ENCODE assay signal across 22 cellular contexts in the genomic region with DNA sequence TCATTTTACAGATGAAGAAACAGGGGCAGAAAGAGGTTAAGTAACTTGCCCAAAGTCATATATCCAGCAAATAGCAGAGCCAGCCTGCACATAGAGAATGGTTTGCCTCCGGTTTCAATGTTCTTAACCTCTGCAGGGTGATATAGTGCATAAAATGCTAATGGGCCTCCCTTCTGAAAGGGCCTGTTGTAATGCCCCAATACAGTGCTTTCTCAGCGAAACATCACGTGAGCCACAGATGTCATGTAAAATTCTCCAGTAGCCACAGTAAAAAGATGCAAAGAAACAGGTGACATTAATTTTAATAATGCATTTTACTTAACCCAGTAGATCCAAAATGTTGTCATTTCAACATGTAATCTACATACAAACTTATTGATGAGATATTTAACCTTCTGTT. TPM values are rescaled to one million over a fixed set of nuclear protein-coding genes. Genes with fewer than 3 reads are reported as not detected.
DNase-seq lines count a peak whose midpoint lies in the region; ATAC-seq, FAIRE-seq and TF ChIP-seq lines count a peak whose summit lies in the region.
"Had no signal": no experiment of that assay in that cellular context is flagged by ENCODE, and none has a peak within 500 bp of the region (broad histone marks: within the 10 kb centered on the region; RNA-seq: fewer than 3 reads in every experiment).

No MANE protein-coding gene starts in this region.

- no peak for FAIRE-seq in pancreas (lab: Jason Lieb, UNC)
- FAIRE-seq: A204.1, H54, HepG2 had no signal

- H3K4me3 ChIP-seq in MG63 (no peak overlapping the region), pancreas (no peak overlapping the region)
- H3K4me3 ChIP-seq: BLaER1, GM23338 had no signal

- H3K4me3 Mint-ChIP-seq in T-helper 2 cell treated with Interferon-gamma antibody and Interleukin-4, amounts not matched to agents 5 μg/mL and 100 μg/mL, for 36 hours: no peak overlapping the region
- H3K4me3 Mint-ChIP-seq: CD14-positive monocyte; CD4-positive, alpha-beta memory T cell; GM23338; IgD-negative memory B cell had no signal

- H3K27ac Mint-ChIP-seq in T-helper 2 cell treated with Interferon-gamma antibody and Interleukin-4, amounts not matched to agents 5 μg/mL and 100 μg/mL, for 36 hours: no peak overlapping the region
- H3K27ac Mint-ChIP-seq: CD14-positive monocyte; CD4-positive, alpha-beta memory T cell; GM23338; IgD-negative memory B cell had no signal

- WGBS in pancreas, 2 donors: 89 to 93% methylated on average over 3 of the region's 3 CpGs

- H3K27me3 ChIP-seq in MG63 (no peaks in the 10 kb centered on the region), pancreas (no peaks in the 10 kb centered on the region)
- H3K27me3 ChIP-seq: BLaER1 had no signal

- H3K9me3 ChIP-seq in MG63 (no peaks in the 10 kb centered on the region), pancreas (no peaks in the 10 kb centered on the region)
- H3K9me3 ChIP-seq: BLaER1 had no signal

- no peaks in the 10 kb centered on the region for H3K9me3 Mint-ChIP-seq in T-helper 2 cell treated with Interferon-gamma antibody and Interleukin-4, amounts not matched to agents 5 μg/mL and 100 μg/mL, for 36 hours
- H3K9me3 Mint-ChIP-seq: CD14-positive monocyte; CD4-positive, alpha-beta memory T cell; GM23338; IgD-negative memory B cell had no signal

- peaks cover 6% of the 10 kb centered on the region for H3K27me3 Mint-ChIP-seq in T-helper 2 cell treated with Interferon-gamma antibody and Interleukin-4, amounts not matched to agents 5 μg/mL and 100 μg/mL, for 36 hours (ENCODE audit: low read depth)
- H3K27me3 Mint-ChIP-seq: CD4-positive, alpha-beta memory T cell; IgD-negative memory B cell had no signal

- no peak overlapping the region for H3K27ac ChIP-seq in pancreas
- H3K27ac ChIP-seq: BLaER1 had no signal

- H3K36me3 ChIP-seq in MG63: no peaks in the 10 kb centered on the region
- no peaks in the 10 kb centered on the region for H3K36me3 ChIP-seq in pancreas
- H3K36me3 ChIP-seq: BLaER1 had no signal

- TF ChIP-seq CTCF in pancreas (IDR thresholded peaks at IDR 0.05): no peak

- H3K4me1 Mint-ChIP-seq in T-helper 2 cell treated with Interferon-gamma antibody and Interleukin-4, amounts not matched to agents 5 μg/mL and 100 μg/mL, for 36 hours (ENCODE audit: low read depth): no peaks in the 10 kb centered on the region
- H3K4me1 Mint-ChIP-seq: CD14-positive monocyte; CD4-positive, alpha-beta memory T cell; GM23338; IgD-negative memory B cell had no signal

- H3K36me3 Mint-ChIP-seq in T-helper 2 cell treated with Interferon-gamma antibody and Interleukin-4, amounts not matched to agents 5 μg/mL and 100 μg/mL, for 36 hours (ENCODE audit: low read depth): no peaks in the 10 kb centered on the region
- H3K36me3 Mint-ChIP-seq: CD14-positive monocyte; CD4-positive, alpha-beta memory T cell had no signal

- H3K4me1 ChIP-seq in pancreas: no peaks in the 10 kb centered on the region
- H3K4me1 ChIP-seq: BLaER1 had no signal

- ATAC-seq in HG03439 (IDR thresholded peaks at IDR 0.05; ENCODE audit: unreplicated experiment) (no peak), pancreas (no peak)
- ATAC-seq: GM23338, HepG2 had no signal

- intact Hi-C loops in pancreas (cut with DNase I): no loop called here

- DNase-seq in NCI-H526 (lab: John Stamatoyannopoulos, UW): peak; percentile 14 to 68
- DNase-seq in globus pallidus (ENCODE audit: low spot score): peak; percentile 77
- DNase-seq in midbrain (lab: John Stamatoyannopoulos, UW): peak; percentile 46
- DNase-seq in superior temporal gyrus (ENCODE audit: extremely low spot score): peak; percentile 70
- DNase-seq in MG63: no peak
- DNase-seq in T-helper 2 cell treated with Interferon-gamma antibody and Interleukin-4, amounts not matched to agents 5 μg/mL and 100 μg/mL, for 36 hours (ENCODE audit: low spot score): no peak
- no peak for DNase-seq in pancreas
- DNase-seq: AML-193; Calu3; CD4-positive, alpha-beta memory T cell; DMS79 treated with DMSO at 0.1 percent for 48 hours; GF-D8; HCEC 1CT; KBM-7 had no signal

RNA-seq across cellular contexts. Expression of a gene that starts 38.1 kb away (rescaled TPM):
- not detected in 2 replicates for total RNA-seq in MG63 (2014; rRNA removed; shearing (Covaris generic); ENCODE audit: low replicate concordance)
- total RNA-seq in pancreas: 1 to 10 TPM in 1 of 6 donors, under 1 TPM in 5; 0.43 to 1.6 (median 0.88) TPM
- 1 to 10 TPM in 1 of 2 donors, under 1 TPM in 1; 0.91 to 1.6 TPM for polyA plus RNA-seq in pancreas
- polyA plus RNA-seq: CD14-positive monocyte; CD4-positive, alpha-beta memory T cell had no signal

Comparison
In these comparisons a context has a peak if more than half of its experiments do, and no peak if none do; other contexts are left out.
1. DNase-seq: peak in NCI-H526 (2 of 2), globus pallidus (single experiment), midbrain (single experiment) and superior temporal gyrus (single experiment); none in MG63 (single experiment), T-helper 2 cell treated with Interferon-gamma antibody and Interleukin-4, amounts not matched to agents 5 μg/mL and 100 μg/mL, for 36 hours (single experiment) and pancreas (0 of 6).